ENCODE assay signal across 16 cellular contexts in the genomic region with DNA sequence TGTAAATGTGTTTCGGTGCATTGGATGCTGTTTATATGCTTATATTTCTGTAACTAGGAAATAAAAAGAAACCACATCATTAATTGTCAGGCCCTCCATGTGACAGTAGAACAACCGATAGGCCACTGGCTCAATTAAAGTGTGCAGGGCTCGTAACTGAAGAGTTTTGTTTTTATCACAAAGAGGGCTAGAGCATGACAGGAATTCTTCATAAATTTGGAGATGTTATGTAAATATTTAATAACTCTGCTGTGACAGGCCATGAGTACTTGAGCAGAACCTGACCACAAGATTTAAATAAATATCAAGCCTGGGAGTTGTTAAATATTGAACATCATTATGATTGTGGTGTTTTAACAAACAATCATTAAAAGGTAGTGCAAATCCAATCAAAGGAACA.
"Had no signal": no experiment of that assay in that cellular context is flagged by ENCODE, and none has a peak within 500 bp of the region (broad histone marks: within the 10 kb centered on the region; RNA-seq: fewer than 3 reads in every experiment).

No MANE protein-coding gene starts in this region.

- H3K27ac ChIP-seq: adrenal gland, gastrocnemius medialis, heart right ventricle, neural progenitor cell, ovary, stomach, testis, upper lobe of left lung had no signal

- DNase-seq: activated CD4-positive, alpha-beta memory T cell treated with anti-CD3 and anti-CD28 coated beads, Interleukin-2, amount 10 ng/mL, durations not matched to agents 7 days and 5 days; activated CD4-positive, alpha-beta T cell treated with anti-CD3 and anti-CD28 coated beads for 4 hours; activated effector memory CD4-positive, alpha-beta T cell treated with Interleukin-2 at 50 U/mL for 16 hours; activated T-cell treated with anti-CD3 and anti-CD28 coated beads, Interleukin-2, amount 50 U/mL, for 24 hours; adrenal gland; endodermal cell; gastrocnemius medialis; heart right ventricle; left colon; naive B cell; ovary; stimulated activated CD4-positive, alpha-beta T cell treated with anti-CD3 and anti-CD28 coated beads, Interleukin-1b, Interleukin-23, amount 100 ng/mL, for 48 hours; stomach; testis; upper lobe of left lung had no signal
